Comparison of ENCODE assay signal across 11 cellular contexts in the genomic region with DNA sequence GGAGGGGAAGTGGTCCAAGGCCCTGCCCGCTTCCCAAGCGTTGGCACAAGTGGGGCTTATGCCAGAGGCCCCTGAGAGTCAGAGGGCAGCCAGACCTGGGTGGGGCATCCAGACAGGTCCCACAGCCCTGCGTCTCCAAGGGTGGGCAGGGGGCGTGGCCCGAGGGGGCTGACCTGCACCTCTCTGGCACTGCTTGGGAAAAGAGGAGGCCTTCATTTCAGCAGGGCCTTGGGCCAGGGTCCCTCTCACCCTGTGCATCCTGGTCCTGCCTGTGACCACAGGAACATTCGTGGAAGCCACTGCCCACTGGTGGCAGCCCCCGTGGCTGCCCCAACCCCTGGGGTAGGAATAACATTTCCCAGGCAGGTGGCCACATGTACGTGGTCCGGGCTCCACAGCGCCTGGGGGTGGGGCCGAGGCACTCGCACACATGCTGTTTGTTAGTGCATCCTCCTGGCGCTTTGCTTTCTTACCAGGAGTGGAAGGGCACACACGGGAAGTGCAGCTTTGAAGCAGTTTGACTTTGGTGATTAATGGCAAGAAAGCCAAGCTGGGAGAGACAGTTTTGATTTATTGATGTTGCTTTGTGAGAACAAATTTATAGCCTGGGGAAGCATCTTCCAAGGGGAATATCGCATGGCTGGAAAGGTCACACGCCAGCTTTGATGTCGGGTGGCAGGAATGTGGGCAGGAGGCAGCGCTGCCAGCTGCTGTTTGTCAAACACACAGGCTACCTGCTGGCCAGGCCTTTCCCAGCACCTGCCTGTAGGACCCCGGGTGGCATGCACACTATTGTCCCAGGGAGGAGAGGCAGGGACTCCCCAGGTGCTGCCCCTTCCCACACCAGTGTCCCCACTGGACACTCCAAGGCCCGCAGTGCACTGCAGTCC. TPM values are rescaled to one million over a fixed set of nuclear protein-coding genes. Genes with fewer than 3 reads are reported as not detected.
DNase-seq lines count a peak whose midpoint lies in the region; TF ChIP-seq lines count a peak whose summit lies in the region.
"Had no signal": no experiment of that assay in that cellular context is flagged by ENCODE, and none has a peak within 500 bp of the region (broad histone marks: within the 10 kb centered on the region; RNA-seq: fewer than 3 reads in every experiment).

No MANE protein-coding gene starts in this region.

- no peak overlapping the region for H3K4me3 Mint-ChIP-seq in nephron progenitor cell

- no peaks in the 10 kb centered on the region for H3K9me3 Mint-ChIP-seq in nephron progenitor cell

- peaks cover 33% of the 10 kb centered on the region for H3K4me1 Mint-ChIP-seq in nephron progenitor cell

- TF ChIP-seq CTCF in nephron progenitor cell (IDR thresholded peaks at IDR 0.05) = no peak

- no peaks in the 10 kb centered on the region for H3K36me3 Mint-ChIP-seq in nephron progenitor cell (ENCODE audit: low read depth)

- H3K27me3 Mint-ChIP-seq in nephron progenitor cell (ENCODE audit: low read depth, poor library complexity) = no peaks in the 10 kb centered on the region

- peak overlapping the region; percentile 93 for H3K27ac Mint-ChIP-seq in nephron progenitor cell

- DNase-seq in DMS153 (lab: John Stamatoyannopoulos, UW) (peak; percentile 42), DMS153 treated with DMSO at 0.1 percent for 48 hours (lab: John Stamatoyannopoulos, UW; ENCODE audit: unreplicated experiment) (no peak), NCI-H510A (lab: John Stamatoyannopoulos, UW) (peak; percentile 68), nephron progenitor cell (no peak), C1 segment of cervical spinal cord (lab: John Stamatoyannopoulos, UW) (no peak), mesenteric fat pad (ENCODE audit: low spot score) (no peak)
- DNase-seq: activated CD4-positive, alpha-beta T cell treated with anti-CD3 and anti-CD28 coated beads for 1 hour; activated T-cell treated with anti-CD3 and anti-CD28 coated beads, Interleukin-2, amount 50 U/mL, for 48 hours; NCI-H1105 treated with DMSO at 0.1 percent for 48 hours; stimulated activated CD4-positive, alpha-beta T cell treated with anti-CD3 and anti-CD28 coated beads, Interleukin-2, amount 100 ng/mL, for 24 hours; upper lobe of right lung had no signal

RNA-seq across cellular contexts. Expression of a gene that starts 4.3 kb away (rescaled TPM):
- total RNA-seq in mesenteric fat pad = 47.0 TPM

RNA-seq across cellular contexts. Expression of a gene that starts 4.7 kb away (rescaled TPM):
- total RNA-seq in mesenteric fat pad = 7.0 TPM

RNA-seq across cellular contexts. Expression of a gene that starts 13.1 kb away (rescaled TPM):
- total RNA-seq in mesenteric fat pad = 15.5 TPM

RNA-seq across cellular contexts. Expression of a gene that starts 19.1 kb away (rescaled TPM):
- 157 TPM for total RNA-seq in mesenteric fat pad

RNA-seq across cellular contexts. Expression of a gene that starts 33.2 kb away (rescaled TPM):
- 46.1 TPM for total RNA-seq in mesenteric fat pad

Comparison
In these comparisons a context has a peak if more than half of its experiments do, and no peak if none do; other contexts are left out.
1. DNase-seq: peak in DMS153 (single experiment) and NCI-H510A (single experiment); none in DMS153 treated with DMSO at 0.1 percent for 48 hours (single experiment), nephron progenitor cell (single experiment), C1 segment of cervical spinal cord (0 of 14) and mesenteric fat pad (single experiment).